In genomic region chr14:75551021-75551420, GRCh38 we compare ENCODE assay signal across 15 cellular contexts.
"Had no signal": no experiment of that assay in that cellular context is flagged by ENCODE, and none has a peak within 500 bp of the region (broad histone marks: within the 10 kb centered on the region; RNA-seq: fewer than 3 reads in every experiment).

No MANE protein-coding gene starts in this region.

- H3K4me3 ChIP-seq: adrenal gland, gastrocnemius medialis, heart left ventricle, ovary, sigmoid colon, spleen, tibial artery, vagina had no signal

- ATAC-seq: activated CD4-positive, CD25-positive, alpha-beta regulatory T cell treated with anti-CD3 and anti-CD28 coated beads, Interleukin-2, amount 50 U/mL, for 24 hours; gastrocnemius medialis; heart left ventricle had no signal

- H3K9me3 ChIP-seq: adrenal gland, gastrocnemius medialis, heart left ventricle, ovary, sigmoid colon, spleen, tibial artery, vagina had no signal

- H3K36me3 ChIP-seq: adrenal gland, gastrocnemius medialis, ovary, sigmoid colon, tibial artery, vagina had no signal

- DNase-seq: activated CD4-positive, alpha-beta T cell treated with anti-CD3 and anti-CD28 coated beads, Interleukin-2, amount 50 U/mL, for 4 hours; activated CD8-positive, alpha-beta memory T cell treated with anti-CD3 and anti-CD28 coated beads, Interleukin-2, amount 50 U/mL, for 4 hours; adrenal gland; erythroblast; gastrocnemius medialis; heart left ventricle; immature natural killer cell; ovary; sigmoid colon; spleen; SW 1271; tibial artery had no signal

- H3K27me3 ChIP-seq: adrenal gland, gastrocnemius medialis, ovary, sigmoid colon, spleen, vagina had no signal

- H3K4me1 ChIP-seq: adrenal gland, tibial artery, vagina had no signal

- H3K9me3 Mint-ChIP-seq: activated naive CD4-positive, alpha-beta T cell treated with anti-CD3 and anti-CD28 coated beads, Interleukin-2, amount 50 U/mL, for 24 hours; immature natural killer cell had no signal

- H3K27ac ChIP-seq: adrenal gland, gastrocnemius medialis, heart left ventricle, ovary, spleen, tibial artery, vagina had no signal

- H3K4me3 Mint-ChIP-seq: activated naive CD4-positive, alpha-beta T cell treated with anti-CD3 and anti-CD28 coated beads, Interleukin-2, amount 50 U/mL, for 24 hours; immature natural killer cell had no signal

- H3K27me3 Mint-ChIP-seq: activated naive CD4-positive, alpha-beta T cell treated with anti-CD3 and anti-CD28 coated beads, Interleukin-2, amount 50 U/mL, for 24 hours had no signal
